ENCODE assay signal across 3 cellular contexts in genomic region chr11:65584723-65585171, GRCh38.
TF ChIP-seq lines count a peak whose summit lies in the region.

No MANE protein-coding gene starts in this region.

TF ChIP-seq in SK-N-SH, 30 proteins besides CTCF, POLR2A, EP300 and RAD21:
- TF ChIP-seq MAX (IDR thresholded peaks at IDR 0.05; ENCODE audit: low read depth) (no peak), EZH2phosphoT487 (IDR thresholded peaks at IDR 0.05; ENCODE audit: borderline replicate concordance, low read depth) (no peak), TAF1 (IDR thresholded peaks at IDR 0.05; ENCODE audit: borderline replicate concordance, low read depth, low read length) (no peak), POLR2AphosphoS5 (IDR thresholded peaks at IDR 0.05; ENCODE audit: low read depth, low read length) (no peak), USF1 (IDR thresholded peaks at IDR 0.05; ENCODE audit: borderline replicate concordance, low read depth) (no peak), TEAD4 (IDR thresholded peaks at IDR 0.05; ENCODE audit: borderline replicate concordance, insufficient read depth) (no peak), NFIC (IDR thresholded peaks at IDR 0.05; ENCODE audit: borderline replicate concordance) (no peak), PBX3 (IDR thresholded peaks at IDR 0.05) (no peak), JUND (IDR thresholded peaks at IDR 0.05) (no peak), NRF1 (IDR thresholded peaks at IDR 0.05; ENCODE audit: low read depth, low read length) (no peak), GATA2 (CRISPR knock-in tag; IDR thresholded peaks at IDR 0.05) (no peak)

TF ChIP-seq in SK-N-SH treated with all-trans-retinoic acid at 6 μM for 48 hours, 23 proteins besides CTCF, POLR2A, EP300 and RAD21:
- TF ChIP-seq TSHZ2 (CRISPR knock-in tag; IDR thresholded peaks at IDR 0.05): no peak
- no peak for TF ChIP-seq PATZ1 (CRISPR knock-in tag; IDR thresholded peaks at IDR 0.05; ENCODE audit: borderline replicate concordance)
- no peak for TF ChIP-seq CSRNP3 (CRISPR knock-in tag; IDR thresholded peaks at IDR 0.05)
- TF ChIP-seq ZNF565 (CRISPR knock-in tag; conservative IDR thresholded peaks at IDR 0.05; ENCODE audit: low read depth): no peak
- TF ChIP-seq ISL1 (CRISPR knock-in tag; IDR thresholded peaks at IDR 0.05): no peak
- no peak for TF ChIP-seq ZNF70 (CRISPR knock-in tag; IDR thresholded peaks at IDR 0.05)

TF ChIP-seq in H1, 55 proteins besides CTCF, POLR2A, EP300 and RAD21:
- TF ChIP-seq RBBP5 (IDR thresholded peaks at IDR 0.05; ENCODE audit: borderline replicate concordance, low read depth, low read length) (0 out of 2 replicates have a peak, but pooled peaks have one; percentile 59), SRF (IDR thresholded peaks at IDR 0.05; ENCODE audit: low read depth, low read length) (no peak), RFX5 (IDR thresholded peaks at IDR 0.05; ENCODE audit: borderline replicate concordance, low read depth, low read length) (0 out of 2 replicates have a peak, but pooled peaks have one; percentile 32), KDM4A (IDR thresholded peaks at IDR 0.05; ENCODE audit: low read depth, low read length, severe bottlenecking) (peak; percentile 51), ATF2 (IDR thresholded peaks at IDR 0.05; ENCODE audit: low read length) (no peak), SIN3A (conservative IDR thresholded peaks at IDR 0.05 in 1 of 2, IDR thresholded peaks at IDR 0.05 in 1 of 2; ENCODE audit: low read depth in 1 of 2, low read length in 2 of 2) (peak in 1 of 2 experiments; percentile 34; a peak in 1 of 4 replicates), SUZ12 (IDR thresholded peaks at IDR 0.05; ENCODE audit: low read length) (peak; percentile 55), CREB1 (IDR thresholded peaks at IDR 0.05) (peak; percentile 24; the same call in 1 of the 2 replicates), EZH2 (IDR thresholded peaks at IDR 0.05; ENCODE audit: low read depth, low read length, severe bottlenecking) (peak; percentile 53), SP1 (IDR thresholded peaks at IDR 0.05; ENCODE audit: low read depth, low read length) (no peak)
